Comparison of ENCODE assay signal across 13 cellular contexts in the genomic region with DNA sequence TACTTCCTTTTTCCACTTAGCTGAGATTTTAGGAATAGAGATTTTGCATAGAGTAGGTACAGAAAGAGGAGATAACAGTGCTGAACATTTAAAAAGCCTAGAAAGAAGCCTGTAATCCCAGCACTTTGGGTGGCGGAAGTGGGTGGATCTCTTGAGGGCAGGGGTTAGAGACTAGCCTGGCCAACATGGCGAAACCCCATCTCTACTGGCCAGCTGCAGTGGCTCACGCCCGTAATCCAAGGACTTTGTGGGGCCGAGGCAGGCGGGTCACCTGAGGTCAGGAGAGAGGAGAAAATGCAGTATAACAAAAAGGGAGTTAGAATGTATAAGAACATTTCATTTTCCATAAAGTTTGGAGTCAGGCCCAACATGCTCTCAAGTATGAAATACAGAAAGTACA.
"Had no signal": no experiment of that assay in that cellular context is flagged by ENCODE, and none has a peak within 500 bp of the region (broad histone marks: within the 10 kb centered on the region; RNA-seq: fewer than 3 reads in every experiment).

No MANE protein-coding gene starts in this region.

- H3K27me3 Mint-ChIP-seq: central memory CD8-positive, alpha-beta T cell; stimulated activated naive B cell treated with anti-CD40 and anti-IgM and Interleukin-4, amounts not matched to agents 10 μg/mL and 1 μg/mL and 100 μg/mL, for 72 hours; T-cell had no signal

- DNase-seq: activated CD4-positive, CD25-positive, alpha-beta regulatory T cell; activated naive CD4-positive, alpha-beta T cell treated with anti-CD3 and anti-CD28 coated beads, Interleukin-2, amount 50 U/mL, for 16 hours; activated T-cell treated with anti-CD3 and anti-CD28 coated beads, Interleukin-2, amount 50 U/mL, for 1 hour; amniotic stem cell; body of pancreas; effector memory CD4-positive, alpha-beta T cell; pancreas; stimulated activated CD4-positive, alpha-beta T cell treated with anti-CD3 and anti-CD28 coated beads, Interleukin-1b, Interleukin-23, amount 100 ng/mL, for 48 hours; stimulated activated naive B cell treated with anti-CD40 and anti-IgM and Interleukin-4, amounts not matched to agents 10 μg/mL and 1 μg/mL and 100 μg/mL, for 72 hours; T-cell; transverse colon had no signal

- ATAC-seq: body of pancreas; pancreas; stimulated activated naive B cell treated with anti-CD40 and anti-IgM and Interleukin-4, amounts not matched to agents 10 μg/mL and 1 μg/mL and 100 μg/mL, for 72 hours; T-cell had no signal

- H3K4me3 ChIP-seq: body of pancreas, pancreas, SK-N-MC, transverse colon had no signal

- H3K27ac ChIP-seq: body of pancreas, pancreas, SK-N-MC, transverse colon had no signal

- H3K36me3 ChIP-seq: pancreas, transverse colon had no signal

- H3K4me1 ChIP-seq: body of pancreas, pancreas, transverse colon had no signal

- H3K4me3 Mint-ChIP-seq: central memory CD8-positive, alpha-beta T cell; stimulated activated naive B cell treated with anti-CD40 and anti-IgM and Interleukin-4, amounts not matched to agents 10 μg/mL and 1 μg/mL and 100 μg/mL, for 72 hours; T-cell had no signal

- H3K27ac Mint-ChIP-seq: stimulated activated naive B cell treated with anti-CD40 and anti-IgM and Interleukin-4, amounts not matched to agents 10 μg/mL and 1 μg/mL and 100 μg/mL, for 72 hours; T-cell had no signal

- H3K9me3 Mint-ChIP-seq: central memory CD8-positive, alpha-beta T cell; stimulated activated naive B cell treated with anti-CD40 and anti-IgM and Interleukin-4, amounts not matched to agents 10 μg/mL and 1 μg/mL and 100 μg/mL, for 72 hours; T-cell had no signal

- H3K9me3 ChIP-seq: body of pancreas, pancreas, transverse colon had no signal

- H3K36me3 Mint-ChIP-seq: stimulated activated naive B cell treated with anti-CD40 and anti-IgM and Interleukin-4, amounts not matched to agents 10 μg/mL and 1 μg/mL and 100 μg/mL, for 72 hours had no signal

- H3K27me3 ChIP-seq: body of pancreas, pancreas, transverse colon had no signal
